ENCODE assay signal across 29 cellular contexts in genomic region chr12:56589783-56590182, GRCh38.
"Had no signal": no experiment of that assay in that cellular context is flagged by ENCODE, and none has a peak within 500 bp of the region (broad histone marks: within the 10 kb centered on the region; RNA-seq: fewer than 3 reads in every experiment).

No MANE protein-coding gene starts in this region.

- H3K4me1 ChIP-seq: pancreas had no signal

- DNase-seq: activated CD4-positive, alpha-beta T cell treated with anti-CD3 and anti-CD28 coated beads for 4 hours; activated CD4-positive, alpha-beta T cell treated with anti-CD3 and anti-CD28 coated beads, Interleukin-2, amount 50 U/mL, for 4 hours; activated effector memory CD4-positive, alpha-beta T cell treated with anti-CD3 and anti-CD28 coated beads, Interleukin-2, amount 50 U/mL, for 16 hours; activated naive CD8-positive, alpha-beta T cell treated with anti-CD3 and anti-CD28 coated beads, Interleukin-2, amount 10 ng/mL, durations not matched to agents 7 days and 5 days; activated T-cell treated with anti-CD3 and anti-CD28 coated beads for 4 hours; esophagus squamous epithelium; foreskin melanocyte; kidney glomerular epithelial cell; left lung; naive B cell; pancreas; spleen; stimulated activated CD4-positive, alpha-beta T cell treated with anti-CD3 and anti-CD28 coated beads, Interleukin-2, amount 100 ng/mL, for 48 hours had no signal

- H3K27ac ChIP-seq: ascending aorta, brain microvascular endothelial cell, epithelial cell of prostate, esophagus squamous epithelium, left lung, pancreas, right atrium auricular region, spleen, thoracic aorta, vagina, VCaP had no signal

- FAIRE-seq: endometrium, pancreas, TTC549 had no signal

- H3K4me3 Mint-ChIP-seq: activated naive CD4-positive, alpha-beta T cell treated with anti-CD3 and anti-CD28 coated beads for 36 hours; activated naive CD8-positive, alpha-beta T cell treated with anti-CD3 and anti-CD28 coated beads, Interleukin-2, amount 10 ng/mL, durations not matched to agents 7 days and 5 days; activated T-cell treated with anti-CD3 and anti-CD28 coated beads, Interleukin-2, amount 50 U/mL, for 72 hours; dendritic cell treated with granulocyte-macrophage colony-stimulating factor and Interleukin-4, amounts not matched to agents 40 ng/mL and 50 ng/mL, for 4 days; naive B cell; stimulated activated naive CD8-positive, alpha-beta T cell treated with anti-CD3 and anti-CD28 coated beads, Interleukin-15, Interleukin-2, amounts not matched to agents 100 ng/mL and 50 ng/mL, for 24 hours; T-helper 2 cell treated with Interferon-gamma antibody and Interleukin-4, amounts not matched to agents 5 μg/mL and 100 μg/mL, for 36 hours; type B pancreatic cell had no signal

- H3K9me3 ChIP-seq: ascending aorta, esophagus squamous epithelium, left lung, pancreas, right atrium auricular region, spleen, thoracic aorta, vagina had no signal

- ATAC-seq: left lung had no signal

- H3K36me3 Mint-ChIP-seq: naive B cell had no signal

- H3K4me3 ChIP-seq: ascending aorta, esophagus squamous epithelium, left lung, lung, pancreas, right atrium auricular region, spleen, thoracic aorta, vagina had no signal

- H3K27ac Mint-ChIP-seq: activated naive CD4-positive, alpha-beta T cell treated with anti-CD3 and anti-CD28 coated beads for 36 hours; activated naive CD8-positive, alpha-beta T cell treated with anti-CD3 and anti-CD28 coated beads, Interleukin-2, amount 10 ng/mL, durations not matched to agents 7 days and 5 days; activated T-cell treated with anti-CD3 and anti-CD28 coated beads, Interleukin-2, amount 50 U/mL, for 72 hours; dendritic cell treated with granulocyte-macrophage colony-stimulating factor and Interleukin-4, amounts not matched to agents 40 ng/mL and 50 ng/mL, for 4 days; stimulated activated naive CD8-positive, alpha-beta T cell treated with anti-CD3 and anti-CD28 coated beads, Interleukin-15, Interleukin-2, amounts not matched to agents 100 ng/mL and 50 ng/mL, for 24 hours; T-helper 2 cell treated with Interferon-gamma antibody and Interleukin-4, amounts not matched to agents 5 μg/mL and 100 μg/mL, for 36 hours; type B pancreatic cell had no signal

- H3K9me3 Mint-ChIP-seq: activated naive CD4-positive, alpha-beta T cell treated with anti-CD3 and anti-CD28 coated beads for 36 hours; activated naive CD8-positive, alpha-beta T cell treated with anti-CD3 and anti-CD28 coated beads, Interleukin-2, amount 10 ng/mL, durations not matched to agents 7 days and 5 days; activated T-cell treated with anti-CD3 and anti-CD28 coated beads, Interleukin-2, amount 50 U/mL, for 72 hours; dendritic cell treated with granulocyte-macrophage colony-stimulating factor and Interleukin-4, amounts not matched to agents 40 ng/mL and 50 ng/mL, for 4 days; naive B cell; stimulated activated naive CD8-positive, alpha-beta T cell treated with anti-CD3 and anti-CD28 coated beads, Interleukin-15, Interleukin-2, amounts not matched to agents 100 ng/mL and 50 ng/mL, for 24 hours; T-helper 2 cell treated with Interferon-gamma antibody and Interleukin-4, amounts not matched to agents 5 μg/mL and 100 μg/mL, for 36 hours; type B pancreatic cell had no signal

- H3K27me3 ChIP-seq: ascending aorta, brain microvascular endothelial cell, esophagus squamous epithelium, left lung, pancreas, right atrium auricular region, spleen, vagina had no signal

- H3K27me3 Mint-ChIP-seq: activated naive CD8-positive, alpha-beta T cell treated with anti-CD3 and anti-CD28 coated beads, Interleukin-2, amount 10 ng/mL, durations not matched to agents 7 days and 5 days; dendritic cell treated with granulocyte-macrophage colony-stimulating factor and Interleukin-4, amounts not matched to agents 40 ng/mL and 50 ng/mL, for 4 days; naive B cell; stimulated activated naive CD8-positive, alpha-beta T cell treated with anti-CD3 and anti-CD28 coated beads, Interleukin-15, Interleukin-2, amounts not matched to agents 100 ng/mL and 50 ng/mL, for 24 hours; type B pancreatic cell had no signal
